ENCODE assay signal across 1 cellular context in genomic region chr1:61183471-61184034, GRCh38.
TF ChIP-seq lines count a peak whose summit lies in the region.

No MANE protein-coding gene starts in this region.

TF ChIP-seq in K562, 482 proteins besides CTCF, POLR2A, EP300 and RAD21 (continued from another document):
- TF ChIP-seq ARID3A (IDR thresholded peaks at IDR 0.05; ENCODE audit: borderline replicate concordance, low read depth, low read length): no peak
- no peak for TF ChIP-seq RBM25 (IDR thresholded peaks at IDR 0.05; ENCODE audit: low read depth, low read length, severe bottlenecking)
- TF ChIP-seq, protein P1, sequence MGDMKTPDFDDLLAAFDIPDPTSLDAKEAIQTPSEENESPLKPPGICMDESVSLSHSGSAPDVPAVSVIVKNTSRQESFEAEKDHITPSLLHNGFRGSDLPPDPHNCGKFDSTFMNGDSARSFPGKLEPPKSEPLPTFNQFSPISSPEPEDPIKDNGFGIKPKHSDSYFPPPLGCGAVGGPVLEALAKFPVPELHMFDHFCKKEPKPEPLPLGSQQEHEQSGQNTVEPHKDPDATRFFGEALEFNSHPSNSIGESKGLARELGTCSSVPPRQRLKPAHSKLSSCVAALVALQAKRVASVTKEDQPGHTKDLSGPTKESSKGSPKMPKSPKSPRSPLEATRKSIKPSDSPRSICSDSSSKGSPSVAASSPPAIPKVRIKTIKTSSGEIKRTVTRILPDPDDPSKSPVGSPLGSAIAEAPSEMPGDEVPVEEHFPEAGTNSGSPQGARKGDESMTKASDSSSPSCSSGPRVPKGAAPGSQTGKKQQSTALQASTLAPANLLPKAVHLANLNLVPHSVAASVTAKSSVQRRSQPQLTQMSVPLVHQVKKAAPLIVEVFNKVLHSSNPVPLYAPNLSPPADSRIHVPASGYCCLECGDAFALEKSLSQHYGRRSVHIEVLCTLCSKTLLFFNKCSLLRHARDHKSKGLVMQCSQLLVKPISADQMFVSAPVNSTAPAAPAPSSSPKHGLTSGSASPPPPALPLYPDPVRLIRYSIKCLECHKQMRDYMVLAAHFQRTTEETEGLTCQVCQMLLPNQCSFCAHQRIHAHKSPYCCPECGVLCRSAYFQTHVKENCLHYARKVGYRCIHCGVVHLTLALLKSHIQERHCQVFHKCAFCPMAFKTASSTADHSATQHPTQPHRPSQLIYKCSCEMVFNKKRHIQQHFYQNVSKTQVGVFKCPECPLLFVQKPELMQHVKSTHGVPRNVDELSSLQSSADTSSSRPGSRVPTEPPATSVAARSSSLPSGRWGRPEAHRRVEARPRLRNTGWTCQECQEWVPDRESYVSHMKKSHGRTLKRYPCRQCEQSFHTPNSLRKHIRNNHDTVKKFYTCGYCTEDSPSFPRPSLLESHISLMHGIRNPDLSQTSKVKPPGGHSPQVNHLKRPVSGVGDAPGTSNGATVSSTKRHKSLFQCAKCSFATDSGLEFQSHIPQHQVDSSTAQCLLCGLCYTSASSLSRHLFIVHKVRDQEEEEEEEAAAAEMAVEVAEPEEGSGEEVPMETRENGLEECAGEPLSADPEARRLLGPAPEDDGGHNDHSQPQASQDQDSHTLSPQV (IDR thresholded peaks at IDR 0.05): peak; percentile 56; the same call in 1 of the 2 replicates
- TF ChIP-seq, protein P2, sequence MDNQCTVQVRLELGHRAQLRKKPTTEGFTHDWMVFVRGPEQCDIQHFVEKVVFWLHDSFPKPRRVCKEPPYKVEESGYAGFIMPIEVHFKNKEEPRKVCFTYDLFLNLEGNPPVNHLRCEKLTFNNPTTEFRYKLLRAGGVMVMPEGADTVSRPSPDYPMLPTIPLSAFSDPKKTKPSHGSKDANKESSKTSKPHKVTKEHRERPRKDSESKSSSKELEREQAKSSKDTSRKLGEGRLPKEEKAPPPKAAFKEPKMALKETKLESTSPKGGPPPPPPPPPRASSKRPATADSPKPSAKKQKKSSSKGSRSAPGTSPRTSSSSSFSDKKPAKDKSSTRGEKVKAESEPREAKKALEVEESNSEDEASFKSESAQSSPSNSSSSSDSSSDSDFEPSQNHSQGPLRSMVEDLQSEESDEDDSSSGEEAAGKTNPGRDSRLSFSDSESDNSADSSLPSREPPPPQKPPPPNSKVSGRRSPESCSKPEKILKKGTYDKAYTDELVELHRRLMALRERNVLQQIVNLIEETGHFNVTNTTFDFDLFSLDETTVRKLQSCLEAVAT (IDR thresholded peaks at IDR 0.05): 0 out of 4 replicates have a peak, but pooled peaks of 1 of the 2 experiments have one; percentile 7
- TF ChIP-seq, protein P3, sequence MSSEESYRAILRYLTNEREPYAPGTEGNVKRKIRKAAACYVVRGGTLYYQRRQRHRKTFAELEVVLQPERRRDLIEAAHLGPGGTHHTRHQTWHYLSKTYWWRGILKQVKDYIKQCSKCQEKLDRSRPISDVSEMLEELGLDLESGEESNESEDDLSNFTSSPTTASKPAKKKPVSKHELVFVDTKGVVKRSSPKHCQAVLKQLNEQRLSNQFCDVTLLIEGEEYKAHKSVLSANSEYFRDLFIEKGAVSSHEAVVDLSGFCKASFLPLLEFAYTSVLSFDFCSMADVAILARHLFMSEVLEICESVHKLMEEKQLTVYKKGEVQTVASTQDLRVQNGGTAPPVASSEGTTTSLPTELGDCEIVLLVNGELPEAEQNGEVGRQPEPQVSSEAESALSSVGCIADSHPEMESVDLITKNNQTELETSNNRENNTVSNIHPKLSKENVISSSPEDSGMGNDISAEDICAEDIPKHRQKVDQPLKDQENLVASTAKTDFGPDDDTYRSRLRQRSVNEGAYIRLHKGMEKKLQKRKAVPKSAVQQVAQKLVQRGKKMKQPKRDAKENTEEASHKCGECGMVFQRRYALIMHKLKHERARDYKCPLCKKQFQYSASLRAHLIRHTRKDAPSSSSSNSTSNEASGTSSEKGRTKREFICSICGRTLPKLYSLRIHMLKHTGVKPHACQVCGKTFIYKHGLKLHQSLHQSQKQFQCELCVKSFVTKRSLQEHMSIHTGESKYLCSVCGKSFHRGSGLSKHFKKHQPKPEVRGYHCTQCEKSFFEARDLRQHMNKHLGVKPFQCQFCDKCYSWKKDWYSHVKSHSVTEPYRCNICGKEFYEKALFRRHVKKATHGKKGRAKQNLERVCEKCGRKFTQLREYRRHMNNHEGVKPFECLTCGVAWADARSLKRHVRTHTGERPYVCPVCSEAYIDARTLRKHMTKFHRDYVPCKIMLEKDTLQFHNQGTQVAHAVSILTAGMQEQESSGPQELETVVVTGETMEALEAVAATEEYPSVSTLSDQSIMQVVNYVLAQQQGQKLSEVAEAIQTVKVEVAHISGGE (CRISPR knock-in tag; IDR thresholded peaks at IDR 0.05): 0 out of 6 replicates have a peak, but pooled peaks of 1 of the 3 experiments have one; percentile 45
